Comparison of ENCODE assay signal across 8 cellular contexts in genomic region chrX:65596270-65596669, GRCh38.
DNase-seq lines count a peak whose midpoint lies in the region; ATAC-seq, FAIRE-seq and TF ChIP-seq lines count a peak whose summit lies in the region.

No MANE protein-coding gene starts in this region.

- POLR2A ChIA-PET in activated CD8-positive, alpha-beta T cell treated with anti-CD3 and anti-CD28 coated beads for 36 hours (lab: Charles Lee): interaction anchor here (0.6 to 1.9 kb wide), 9 partner anchors 54 to 127 kb away, joined by 3 to 17 read pairs (median 4); partner anchors contain the start of gene MSN

- intact Hi-C loops in activated CD8-positive, alpha-beta T cell treated with anti-CD3 and anti-CD28 coated beads for 36 hours (cut with micrococcal nuclease): loop anchor here (2.0 to 5.0 kb wide), 3 partner anchors 76 to 391 kb away; no protein-coding TSS in a partner anchor
- intact Hi-C loops in gastrocnemius medialis (cut with DNase I; ENCODE audit: low total_unique reads): loop anchor here (5.0 kb wide), 1 partner anchor 111 kb away; no protein-coding TSS in a partner anchor

- ATAC-seq in GM21423 (IDR thresholded peaks at IDR 0.05; ENCODE audit: unreplicated experiment) (peak; percentile 64), esophagus mucosa (peak; percentile 52), gastrocnemius medialis (peak; percentile 28 to 56)
- peak; percentile 50 for ATAC-seq in activated CD8-positive, alpha-beta T cell treated with anti-CD3 and anti-CD28 coated beads for 36 hours

- CTCF ChIA-PET in activated CD8-positive, alpha-beta T cell treated with anti-CD3 and anti-CD28 coated beads for 36 hours (lab: Charles Lee): interaction anchor here (1.0 to 2.1 kb wide), 13 partner anchors 15 to 390 kb away, joined by 3 to 10 read pairs (median 4); no protein-coding TSS in a partner anchor

- no peak overlapping the region for H3K4me3 ChIP-seq in gastrocnemius medialis

- peak overlapping the region; percentile 88 for H3K27ac Mint-ChIP-seq in activated CD8-positive, alpha-beta T cell treated with anti-CD3 and anti-CD28 coated beads for 36 hours

- in situ Hi-C loops in gastrocnemius medialis (cut with MboI; ENCODE audit: low sequenced_read_pairs in 4 of 4): loop anchor here (10.0 to 25.0 kb wide), 5 partner anchors 59 to 1141 kb away; no protein-coding TSS in a partner anchor

- no peaks in the 10 kb centered on the region for H3K36me3 ChIP-seq in gastrocnemius medialis

- H3K4me1 Mint-ChIP-seq in activated CD8-positive, alpha-beta T cell treated with anti-CD3 and anti-CD28 coated beads for 36 hours (ENCODE audit: low read depth): peaks cover 62% of the 10 kb centered on the region

- peaks cover 6 to 13% of the 10 kb centered on the region in 2 donors for H3K4me1 ChIP-seq in gastrocnemius medialis

- no peaks in the 10 kb centered on the region for H3K9me3 ChIP-seq in gastrocnemius medialis

- H3K9me3 Mint-ChIP-seq in activated CD8-positive, alpha-beta T cell treated with anti-CD3 and anti-CD28 coated beads for 36 hours: no peaks in the 10 kb centered on the region

- H3K27me3 ChIP-seq in gastrocnemius medialis: no peaks in the 10 kb centered on the region

- no peaks in the 10 kb centered on the region for H3K27me3 Mint-ChIP-seq in activated CD8-positive, alpha-beta T cell treated with anti-CD3 and anti-CD28 coated beads for 36 hours

- H3K4me3 Mint-ChIP-seq in activated CD8-positive, alpha-beta T cell treated with anti-CD3 and anti-CD28 coated beads for 36 hours: peak overlapping the region; percentile 61

- TF ChIP-seq POLR2A in gastrocnemius medialis (IDR thresholded peaks at IDR 0.05): no peak

- no peaks in the 10 kb centered on the region for H3K36me3 Mint-ChIP-seq in activated CD8-positive, alpha-beta T cell treated with anti-CD3 and anti-CD28 coated beads for 36 hours (ENCODE audit: low read depth)

- DNase-seq in AML-193 (lab: John Stamatoyannopoulos, UW) (peak; percentile 9 to 31), HTR-8/SVneo (ENCODE audit: insufficient read length, low spot score) (peak; percentile 13), gastrocnemius medialis (peak; percentile 2 to 13), DMS79 (lab: John Stamatoyannopoulos, UW) (no peak), iPS-NIHi11 (ENCODE audit: low spot score) (no peak)
- DNase-seq in activated CD8-positive, alpha-beta T cell treated with anti-CD3 and anti-CD28 coated beads for 36 hours: peak; percentile 76

- FAIRE-seq in HTR-8/SVneo (lab: Jason Lieb, UNC): no peak

- H3K27ac ChIP-seq in gastrocnemius medialis: peak overlapping the region; percentile 63 to 77 (median 68)

- no peak for TF ChIP-seq CTCF in activated CD8-positive, alpha-beta T cell treated with anti-CD3 and anti-CD28 coated beads for 36 hours (IDR thresholded peaks at IDR 0.05)
- TF ChIP-seq CTCF in gastrocnemius medialis (IDR thresholded peaks at IDR 0.05 in 4 of 5, conservative IDR thresholded peaks at IDR 0.05 in 1 of 5): no peak

Comparison
In these comparisons a context has a peak if more than half of its experiments do, and no peak if none do; other contexts are left out.
1. DNase-seq: peak in AML-193 (2 of 2), HTR-8/SVneo (single experiment), activated CD8-positive, alpha-beta T cell treated with anti-CD3 and anti-CD28 coated beads for 36 hours (single experiment) and gastrocnemius medialis (2 of 2); none in DMS79 (single experiment) and iPS-NIHi11 (single experiment).
2. Peak in every context shown above with its lines, with median percentiles within 50 percentile points of each other: ATAC-seq.